ENCODE assay signal across 9 cellular contexts in genomic region chr16:57859331-57859730, GRCh38. TPM values are rescaled to one million over a fixed set of nuclear protein-coding genes. Genes with fewer than 3 reads are reported as not detected.
DNase-seq lines count a peak whose midpoint lies in the region; ATAC-seq and TF ChIP-seq lines count a peak whose summit lies in the region.
"Had no signal": no experiment of that assay in that cellular context is flagged by ENCODE, and none has a peak within 500 bp of the region (broad histone marks: within the 10 kb centered on the region; RNA-seq: fewer than 3 reads in every experiment).

No MANE protein-coding gene starts in this region.

- H3K9me3 ChIP-seq in AG04450 (ENCODE audit: control insufficient read depth, insufficient read depth, low read length) (peaks cover 7% of the 10 kb centered on the region; the same call in 1 of the 2 replicates), SJCRH30 (replicated peaks) (peaks cover 6% of the 10 kb centered on the region; the same call in 1 of the 2 replicates)
- H3K9me3 ChIP-seq in CD4-positive, alpha-beta T cell (ENCODE audit: control insufficient read depth, low read length) = no peaks in the 10 kb centered on the region

- peak; percentile 40; the same call in 1 of the 2 replicates for TF ChIP-seq CTCF in AG04450 (IDR thresholded peaks at IDR 0.05; ENCODE audit: low read depth, low read length)
- no peak for TF ChIP-seq CTCF in CD4-positive, alpha-beta T cell (IDR thresholded peaks at IDR 0.05)

- H3K9me3 Mint-ChIP-seq in CD4-positive, alpha-beta T cell = no peaks in the 10 kb centered on the region
- H3K9me3 Mint-ChIP-seq: activated T-cell treated with anti-CD3 and anti-CD28 coated beads, Interleukin-2, amount 50 U/mL, for 72 hours had no signal

- H3K27me3 ChIP-seq in AG04450 (ENCODE audit: control insufficient read depth, insufficient read depth, low read length) (no peaks in the 10 kb centered on the region), SJCRH30 (no peaks in the 10 kb centered on the region)
- H3K27me3 ChIP-seq in CD4-positive, alpha-beta T cell (ENCODE audit: control insufficient read depth, insufficient read depth, low read length) = peaks cover 14% of the 10 kb centered on the region

- DNase-seq in AG04450 (ENCODE audit: low read depth, low spot score) = no peak
- DNase-seq in H4 (ENCODE audit: low spot score) = peak; percentile 26
- DNase-seq in SJCRH30 = peak; percentile 26 to 56
- no peak for DNase-seq in left cardiac atrium
- no peak for DNase-seq in NCI-H1930 (lab: John Stamatoyannopoulos, UW)
- no peak for DNase-seq in CD4-positive, alpha-beta T cell
- DNase-seq in DMS79 treated with DMSO at 0.1 percent for 48 hours (lab: John Stamatoyannopoulos, UW) = no peak
- DNase-seq: activated T-cell treated with anti-CD3 and anti-CD28 coated beads, Interleukin-2, amount 50 U/mL, for 72 hours had no signal

- H3K4me1 ChIP-seq in SJCRH30 = peaks cover 14% of the 10 kb centered on the region

- CTCF ChIA-PET in AG04450 (lab: Charles Lee) = interaction anchor here (0.6 to 1.4 kb wide), 3 partner anchors 18 to 57 kb away, joined by 3 to 5 read pairs (median 4); partner anchors contain the start of gene KIFC3
- CTCF ChIA-PET in CD4-positive, alpha-beta T cell (lab: Charles Lee) = no interaction called here

- no peak overlapping the region for H3K4me3 ChIP-seq in AG04450 (ENCODE audit: low read depth, low read length)
- H3K4me3 ChIP-seq in SJCRH30 = no peak overlapping the region

- H3K27me3 Mint-ChIP-seq in CD4-positive, alpha-beta T cell = peaks cover 28% of the 10 kb centered on the region

- intact Hi-C loops in left cardiac atrium (cut with DNase I) = loop anchor here in 1 of 2 donors (2.0 kb wide), 1 partner anchor 57 kb away; the partner anchor contains the start of gene KIFC3
- intact Hi-C loops in CD4-positive, alpha-beta T cell (cut with DNase I, micrococcal nuclease) = no loop called here

- no peak overlapping the region for H3K27ac Mint-ChIP-seq in CD4-positive, alpha-beta T cell
- H3K27ac Mint-ChIP-seq: activated T-cell treated with anti-CD3 and anti-CD28 coated beads, Interleukin-2, amount 50 U/mL, for 72 hours had no signal

- H3K36me3 Mint-ChIP-seq in CD4-positive, alpha-beta T cell (ENCODE audit: low read depth) = no peaks in the 10 kb centered on the region

- ATAC-seq in left cardiac atrium (peak; percentile 29 to 32), GM19023 (IDR thresholded peaks at IDR 0.05; ENCODE audit: unreplicated experiment) (no peak)
- no peak for ATAC-seq in CD4-positive, alpha-beta T cell (ENCODE audit: poor library complexity)
- ATAC-seq: activated T-cell treated with anti-CD3 and anti-CD28 coated beads, Interleukin-2, amount 50 U/mL, for 72 hours had no signal

- no peaks in the 10 kb centered on the region for H3K4me1 Mint-ChIP-seq in CD4-positive, alpha-beta T cell (ENCODE audit: low read depth)

- POLR2A ChIA-PET in AG04450 (lab: Yijun Ruan, JAX) = no interaction called here
- POLR2A ChIA-PET in CD4-positive, alpha-beta T cell (lab: Charles Lee) = no interaction called here

- no peak overlapping the region for H3K4me3 Mint-ChIP-seq in CD4-positive, alpha-beta T cell
- H3K4me3 Mint-ChIP-seq: activated T-cell treated with anti-CD3 and anti-CD28 coated beads, Interleukin-2, amount 50 U/mL, for 72 hours had no signal

- no peak overlapping the region for H3K27ac ChIP-seq in AG04450 (ENCODE audit: low read depth, low read length)
- no peak overlapping the region for H3K27ac ChIP-seq in SJCRH30
- no peak overlapping the region for H3K27ac ChIP-seq in CD4-positive, alpha-beta T cell (ENCODE audit: low read depth, low read length)

- no peaks in the 10 kb centered on the region for H3K36me3 ChIP-seq in SJCRH30

RNA-seq across cellular contexts. Expression of gene KIFC3, which starts 57.0 kb away (rescaled TPM):
- polyA plus RNA-seq in AG04450 (2011; rRNA removed) = 24.4 and 31.2 TPM in 2 replicates
- polyA minus RNA-seq in AG04450 (2011; rRNA and poly(A)+ RNA removed) = 34.6 and 56.5 TPM in 2 replicates
- 12.2 and 27.4 TPM in 2 replicates for total RNA-seq in H4 (2014; rRNA removed; shearing (Covaris generic))
- total RNA-seq in SJCRH30 (2014; rRNA removed; shearing (Covaris generic)) = 11.4 and 11.8 TPM in 2 replicates
- total RNA-seq in left cardiac atrium = 10 to 100 TPM; 37.1 to 55.4 TPM
- not detected for total RNA-seq in CD4-positive, alpha-beta T cell

Comparison
In these comparisons a context has a peak if more than half of its experiments do, and no peak if none do; other contexts are left out.
1. DNase-seq: peak in H4 (single experiment) and SJCRH30 (2 of 2); none in AG04450 (single experiment), left cardiac atrium (single experiment), NCI-H1930 (0 of 2), CD4-positive, alpha-beta T cell (0 of 10) and DMS79 treated with DMSO at 0.1 percent for 48 hours (single experiment).
2. ATAC-seq: peak in left cardiac atrium (2 of 2); none in GM19023 (single experiment) and CD4-positive, alpha-beta T cell (single experiment).
3. RNA of gene KIFC3, which starts 57.0 kb away (total RNA-seq): 37.1 to 55.4 TPM in left cardiac atrium, 12.2 to 27.4 TPM in H4 and 11.4 to 11.8 TPM in SJCRH30; not detected in CD4-positive, alpha-beta T cell; every median in the first group is over 10 times any median in the second.